ENCODE assay signal across 1 cellular context in the genomic region with DNA sequence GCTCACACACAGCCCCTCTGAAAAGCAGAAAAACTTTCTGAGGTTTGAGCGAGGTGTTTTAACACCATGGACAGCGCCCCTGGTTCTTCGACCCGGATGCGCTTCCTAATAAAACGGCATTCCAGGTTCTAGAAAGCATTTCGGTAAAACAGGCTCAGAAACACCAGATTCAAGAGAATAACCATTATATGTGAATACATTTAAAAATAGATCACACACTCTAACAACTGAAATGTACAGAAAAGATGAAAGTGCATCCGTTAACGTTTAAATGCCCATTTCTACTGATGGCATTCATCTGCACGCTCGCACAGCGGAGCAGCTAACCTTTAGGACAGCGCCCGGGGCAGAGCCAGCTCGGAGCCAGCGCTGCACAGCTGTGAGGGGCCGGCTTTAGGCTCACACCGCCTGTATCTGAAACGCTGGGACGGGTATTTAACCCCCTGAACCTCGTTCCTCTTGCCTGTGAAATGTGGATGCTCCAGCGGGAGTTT.
A peak's percentile ranks its signal among the peaks of the same experiment; 100 is the strongest.
TF ChIP-seq lines count a peak whose summit lies in the region.

No MANE protein-coding gene starts in this region.

TF ChIP-seq in HepG2, 621 proteins besides CTCF, POLR2A, EP300 and RAD21 (continued from another document and continues in another):
- TF ChIP-seq, protein P1, sequence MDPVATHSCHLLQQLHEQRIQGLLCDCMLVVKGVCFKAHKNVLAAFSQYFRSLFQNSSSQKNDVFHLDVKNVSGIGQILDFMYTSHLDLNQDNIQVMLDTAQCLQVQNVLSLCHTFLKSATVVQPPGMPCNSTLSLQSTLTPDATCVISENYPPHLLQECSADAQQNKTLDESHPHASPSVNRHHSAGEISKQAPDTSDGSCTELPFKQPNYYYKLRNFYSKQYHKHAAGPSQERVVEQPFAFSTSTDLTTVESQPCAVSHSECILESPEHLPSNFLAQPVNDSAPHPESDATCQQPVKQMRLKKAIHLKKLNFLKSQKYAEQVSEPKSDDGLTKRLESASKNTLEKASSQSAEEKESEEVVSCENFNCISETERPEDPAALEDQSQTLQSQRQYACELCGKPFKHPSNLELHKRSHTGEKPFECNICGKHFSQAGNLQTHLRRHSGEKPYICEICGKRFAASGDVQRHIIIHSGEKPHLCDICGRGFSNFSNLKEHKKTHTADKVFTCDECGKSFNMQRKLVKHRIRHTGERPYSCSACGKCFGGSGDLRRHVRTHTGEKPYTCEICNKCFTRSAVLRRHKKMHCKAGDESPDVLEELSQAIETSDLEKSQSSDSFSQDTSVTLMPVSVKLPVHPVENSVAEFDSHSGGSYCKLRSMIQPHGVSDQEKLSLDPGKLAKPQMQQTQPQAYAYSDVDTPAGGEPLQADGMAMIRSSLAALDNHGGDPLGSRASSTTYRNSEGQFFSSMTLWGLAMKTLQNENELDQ (CRISPR knock-in tag; IDR thresholded peaks at IDR 0.05; ENCODE audit: borderline replicate concordance) = peak; percentile 92; the same call in 1 of the 2 replicates
- TF ChIP-seq TCF7 (IDR thresholded peaks at IDR 0.05; ENCODE audit: low read depth) = no peak
- no peak for TF ChIP-seq TCF12 (IDR thresholded peaks at IDR 0.05)
- no peak for TF ChIP-seq TCF12 (CRISPR knock-in tag; IDR thresholded peaks at IDR 0.05)
- TF ChIP-seq, protein P2, sequence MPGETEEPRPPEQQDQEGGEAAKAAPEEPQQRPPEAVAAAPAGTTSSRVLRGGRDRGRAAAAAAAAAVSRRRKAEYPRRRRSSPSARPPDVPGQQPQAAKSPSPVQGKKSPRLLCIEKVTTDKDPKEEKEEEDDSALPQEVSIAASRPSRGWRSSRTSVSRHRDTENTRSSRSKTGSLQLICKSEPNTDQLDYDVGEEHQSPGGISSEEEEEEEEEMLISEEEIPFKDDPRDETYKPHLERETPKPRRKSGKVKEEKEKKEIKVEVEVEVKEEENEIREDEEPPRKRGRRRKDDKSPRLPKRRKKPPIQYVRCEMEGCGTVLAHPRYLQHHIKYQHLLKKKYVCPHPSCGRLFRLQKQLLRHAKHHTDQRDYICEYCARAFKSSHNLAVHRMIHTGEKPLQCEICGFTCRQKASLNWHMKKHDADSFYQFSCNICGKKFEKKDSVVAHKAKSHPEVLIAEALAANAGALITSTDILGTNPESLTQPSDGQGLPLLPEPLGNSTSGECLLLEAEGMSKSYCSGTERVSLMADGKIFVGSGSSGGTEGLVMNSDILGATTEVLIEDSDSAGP (CRISPR knock-in tag; IDR thresholded peaks at IDR 0.05; ENCODE audit: borderline replicate concordance) = no peak
- TF ChIP-seq HNRNPK (IDR thresholded peaks at IDR 0.05; ENCODE audit: low read depth, low read length, poor library complexity, severe bottlenecking) = no peak
- TF ChIP-seq MIXL1 (CRISPR knock-in tag; IDR thresholded peaks at IDR 0.05) = peak; percentile 84
- no peak for TF ChIP-seq NCOR1 (IDR thresholded peaks at IDR 0.05; ENCODE audit: borderline replicate concordance, low read length)
- TF ChIP-seq DPF2 (CRISPR knock-in tag; IDR thresholded peaks at IDR 0.05; ENCODE audit: borderline replicate concordance, low read depth) = no peak
- no peak for TF ChIP-seq NCOA1 (CRISPR knock-in tag; IDR thresholded peaks at IDR 0.05)
- TF ChIP-seq SOX5 (CRISPR knock-in tag; IDR thresholded peaks at IDR 0.05; ENCODE audit: borderline replicate concordance) = peak; percentile 42; the same call in 1 of the 2 replicates
- peak; percentile 62; the same call in 1 of the 2 replicates for TF ChIP-seq SALL1 (CRISPR knock-in tag; IDR thresholded peaks at IDR 0.05)
- TF ChIP-seq ZBTB21 (CRISPR knock-in tag; IDR thresholded peaks at IDR 0.05) = peak; percentile 28; the same call in 1 of the 2 replicates
- TF ChIP-seq EZH2 (conservative IDR thresholded peaks at IDR 0.05; ENCODE audit: low read depth, low read length) = no peak
- no peak for TF ChIP-seq TRIM24 (CRISPR knock-in tag; IDR thresholded peaks at IDR 0.05)
- no peak for TF ChIP-seq PITX1 (CRISPR knock-in tag; IDR thresholded peaks at IDR 0.05)
- TF ChIP-seq ZNF672 (CRISPR knock-in tag; IDR thresholded peaks at IDR 0.05) = no peak
- TF ChIP-seq HDAC1 (CRISPR knock-in tag; IDR thresholded peaks at IDR 0.05) = peak; percentile 37; the same call in 1 of the 2 replicates
- no peak for TF ChIP-seq EED (CRISPR knock-in tag; IDR thresholded peaks at IDR 0.05)
- TF ChIP-seq, protein P3, sequence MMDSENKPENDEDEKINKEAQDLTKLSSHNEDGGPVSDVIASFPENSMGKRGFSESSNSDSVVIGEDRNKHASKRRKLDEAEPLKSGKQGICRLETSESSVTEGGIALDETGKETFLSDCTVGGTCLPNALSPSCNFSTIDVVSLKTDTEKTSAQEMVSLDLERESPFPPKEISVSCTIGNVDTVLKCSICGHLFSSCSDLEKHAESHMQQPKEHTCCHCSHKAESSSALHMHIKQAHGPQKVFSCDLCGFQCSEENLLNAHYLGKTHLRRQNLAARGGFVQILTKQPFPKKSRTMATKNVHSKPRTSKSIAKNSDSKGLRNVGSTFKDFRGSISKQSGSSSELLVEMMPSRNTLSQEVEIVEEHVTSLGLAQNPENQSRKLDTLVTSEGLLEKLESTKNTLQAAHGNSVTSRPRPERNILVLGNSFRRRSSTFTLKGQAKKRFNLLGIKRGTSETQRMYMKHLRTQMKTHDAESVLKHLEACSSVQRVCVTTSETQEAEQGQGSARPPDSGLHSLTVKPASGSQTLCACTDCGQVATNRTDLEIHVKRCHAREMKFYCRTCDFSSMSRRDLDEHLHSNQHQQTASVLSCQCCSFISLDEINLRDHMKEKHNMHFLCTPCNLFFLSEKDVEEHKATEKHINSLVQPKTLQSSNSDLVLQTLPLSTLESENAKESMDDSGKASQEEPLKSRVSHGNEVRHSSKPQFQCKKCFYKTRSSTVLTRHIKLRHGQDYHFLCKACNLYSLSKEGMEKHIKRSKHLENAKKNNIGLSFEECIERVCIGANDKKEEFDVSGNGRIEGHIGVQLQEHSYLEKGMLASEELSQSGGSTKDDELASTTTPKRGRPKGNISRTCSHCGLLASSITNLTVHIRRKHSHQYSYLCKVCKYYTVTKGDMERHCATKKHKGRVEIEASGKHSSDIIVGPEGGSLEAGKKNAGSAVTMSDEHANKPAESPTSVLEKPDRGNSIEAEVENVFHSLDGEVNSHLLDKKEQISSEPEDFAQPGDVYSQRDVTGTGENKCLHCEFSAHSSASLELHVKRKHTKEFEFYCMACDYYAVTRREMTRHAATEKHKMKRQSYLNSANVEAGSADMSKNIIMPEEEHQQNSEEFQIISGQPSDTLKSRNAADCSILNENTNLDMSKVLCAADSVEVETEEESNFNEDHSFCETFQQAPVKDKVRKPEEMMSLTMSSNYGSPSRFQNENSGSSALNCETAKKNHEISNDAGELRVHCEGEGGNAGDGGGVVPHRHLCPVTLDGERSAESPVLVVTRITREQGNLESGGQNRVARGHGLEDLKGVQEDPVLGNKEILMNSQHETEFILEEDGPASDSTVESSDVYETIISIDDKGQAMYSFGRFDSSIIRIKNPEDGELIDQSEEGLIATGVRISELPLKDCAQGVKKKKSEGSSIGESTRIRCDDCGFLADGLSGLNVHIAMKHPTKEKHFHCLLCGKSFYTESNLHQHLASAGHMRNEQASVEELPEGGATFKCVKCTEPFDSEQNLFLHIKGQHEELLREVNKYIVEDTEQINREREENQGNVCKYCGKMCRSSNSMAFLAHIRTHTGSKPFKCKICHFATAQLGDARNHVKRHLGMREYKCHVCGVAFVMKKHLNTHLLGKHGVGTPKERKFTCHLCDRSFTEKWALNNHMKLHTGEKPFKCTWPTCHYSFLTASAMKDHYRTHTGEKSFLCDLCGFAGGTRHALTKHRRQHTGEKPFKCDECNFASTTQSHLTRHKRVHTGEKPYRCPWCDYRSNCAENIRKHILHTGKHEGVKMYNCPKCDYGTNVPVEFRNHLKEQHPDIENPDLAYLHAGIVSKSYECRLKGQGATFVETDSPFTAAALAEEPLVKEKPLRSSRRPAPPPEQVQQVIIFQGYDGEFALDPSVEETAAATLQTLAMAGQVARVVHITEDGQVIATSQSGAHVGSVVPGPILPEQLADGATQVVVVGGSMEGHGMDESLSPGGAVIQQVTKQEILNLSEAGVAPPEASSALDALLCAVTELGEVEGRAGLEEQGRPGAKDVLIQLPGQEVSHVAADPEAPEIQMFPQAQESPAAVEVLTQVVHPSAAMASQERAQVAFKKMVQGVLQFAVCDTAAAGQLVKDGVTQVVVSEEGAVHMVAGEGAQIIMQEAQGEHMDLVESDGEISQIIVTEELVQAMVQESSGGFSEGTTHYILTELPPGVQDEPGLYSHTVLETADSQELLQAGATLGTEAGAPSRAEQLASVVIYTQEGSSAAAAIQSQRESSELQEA (CRISPR knock-in tag; IDR thresholded peaks at IDR 0.05; ENCODE audit: not compliant biosample characterization) = no peak
- TF ChIP-seq, protein P4, sequence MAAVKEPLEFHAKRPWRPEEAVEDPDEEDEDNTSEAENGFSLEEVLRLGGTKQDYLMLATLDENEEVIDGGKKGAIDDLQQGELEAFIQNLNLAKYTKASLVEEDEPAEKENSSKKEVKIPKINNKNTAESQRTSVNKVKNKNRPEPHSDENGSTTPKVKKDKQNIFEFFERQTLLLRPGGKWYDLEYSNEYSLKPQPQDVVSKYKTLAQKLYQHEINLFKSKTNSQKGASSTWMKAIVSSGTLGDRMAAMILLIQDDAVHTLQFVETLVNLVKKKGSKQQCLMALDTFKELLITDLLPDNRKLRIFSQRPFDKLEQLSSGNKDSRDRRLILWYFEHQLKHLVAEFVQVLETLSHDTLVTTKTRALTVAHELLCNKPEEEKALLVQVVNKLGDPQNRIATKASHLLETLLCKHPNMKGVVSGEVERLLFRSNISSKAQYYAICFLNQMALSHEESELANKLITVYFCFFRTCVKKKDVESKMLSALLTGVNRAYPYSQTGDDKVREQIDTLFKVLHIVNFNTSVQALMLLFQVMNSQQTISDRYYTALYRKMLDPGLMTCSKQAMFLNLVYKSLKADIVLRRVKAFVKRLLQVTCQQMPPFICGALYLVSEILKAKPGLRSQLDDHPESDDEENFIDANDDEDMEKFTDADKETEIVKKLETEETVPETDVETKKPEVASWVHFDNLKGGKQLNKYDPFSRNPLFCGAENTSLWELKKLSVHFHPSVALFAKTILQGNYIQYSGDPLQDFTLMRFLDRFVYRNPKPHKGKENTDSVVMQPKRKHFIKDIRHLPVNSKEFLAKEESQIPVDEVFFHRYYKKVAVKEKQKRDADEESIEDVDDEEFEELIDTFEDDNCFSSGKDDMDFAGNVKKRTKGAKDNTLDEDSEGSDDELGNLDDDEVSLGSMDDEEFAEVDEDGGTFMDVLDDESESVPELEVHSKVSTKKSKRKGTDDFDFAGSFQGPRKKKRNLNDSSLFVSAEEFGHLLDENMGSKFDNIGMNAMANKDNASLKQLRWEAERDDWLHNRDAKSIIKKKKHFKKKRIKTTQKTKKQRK (IDR thresholded peaks at IDR 0.05; ENCODE audit: low read length) = no peak
- TF ChIP-seq STAG1 (CRISPR knock-in tag; IDR thresholded peaks at IDR 0.05) = no peak
- TF ChIP-seq, protein P5, sequence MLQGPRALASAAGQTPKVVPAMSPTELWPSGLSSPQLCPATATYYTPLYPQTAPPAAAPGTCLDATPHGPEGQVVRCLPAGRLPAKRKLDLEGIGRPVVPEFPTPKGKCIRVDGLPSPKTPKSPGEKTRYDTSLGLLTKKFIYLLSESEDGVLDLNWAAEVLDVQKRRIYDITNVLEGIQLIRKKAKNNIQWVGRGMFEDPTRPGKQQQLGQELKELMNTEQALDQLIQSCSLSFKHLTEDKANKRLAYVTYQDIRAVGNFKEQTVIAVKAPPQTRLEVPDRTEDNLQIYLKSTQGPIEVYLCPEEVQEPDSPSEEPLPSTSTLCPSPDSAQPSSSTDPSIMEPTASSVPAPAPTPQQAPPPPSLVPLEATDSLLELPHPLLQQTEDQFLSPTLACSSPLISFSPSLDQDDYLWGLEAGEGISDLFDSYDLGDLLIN (CRISPR knock-in tag; IDR thresholded peaks at IDR 0.05; ENCODE audit: borderline replicate concordance) = no peak
- peak; percentile 72 for TF ChIP-seq HDAC2 (CRISPR knock-in tag; IDR thresholded peaks at IDR 0.05)
- no peak for TF ChIP-seq SIN3B (IDR thresholded peaks at IDR 0.05; ENCODE audit: low read length)
- TF ChIP-seq, protein P6, sequence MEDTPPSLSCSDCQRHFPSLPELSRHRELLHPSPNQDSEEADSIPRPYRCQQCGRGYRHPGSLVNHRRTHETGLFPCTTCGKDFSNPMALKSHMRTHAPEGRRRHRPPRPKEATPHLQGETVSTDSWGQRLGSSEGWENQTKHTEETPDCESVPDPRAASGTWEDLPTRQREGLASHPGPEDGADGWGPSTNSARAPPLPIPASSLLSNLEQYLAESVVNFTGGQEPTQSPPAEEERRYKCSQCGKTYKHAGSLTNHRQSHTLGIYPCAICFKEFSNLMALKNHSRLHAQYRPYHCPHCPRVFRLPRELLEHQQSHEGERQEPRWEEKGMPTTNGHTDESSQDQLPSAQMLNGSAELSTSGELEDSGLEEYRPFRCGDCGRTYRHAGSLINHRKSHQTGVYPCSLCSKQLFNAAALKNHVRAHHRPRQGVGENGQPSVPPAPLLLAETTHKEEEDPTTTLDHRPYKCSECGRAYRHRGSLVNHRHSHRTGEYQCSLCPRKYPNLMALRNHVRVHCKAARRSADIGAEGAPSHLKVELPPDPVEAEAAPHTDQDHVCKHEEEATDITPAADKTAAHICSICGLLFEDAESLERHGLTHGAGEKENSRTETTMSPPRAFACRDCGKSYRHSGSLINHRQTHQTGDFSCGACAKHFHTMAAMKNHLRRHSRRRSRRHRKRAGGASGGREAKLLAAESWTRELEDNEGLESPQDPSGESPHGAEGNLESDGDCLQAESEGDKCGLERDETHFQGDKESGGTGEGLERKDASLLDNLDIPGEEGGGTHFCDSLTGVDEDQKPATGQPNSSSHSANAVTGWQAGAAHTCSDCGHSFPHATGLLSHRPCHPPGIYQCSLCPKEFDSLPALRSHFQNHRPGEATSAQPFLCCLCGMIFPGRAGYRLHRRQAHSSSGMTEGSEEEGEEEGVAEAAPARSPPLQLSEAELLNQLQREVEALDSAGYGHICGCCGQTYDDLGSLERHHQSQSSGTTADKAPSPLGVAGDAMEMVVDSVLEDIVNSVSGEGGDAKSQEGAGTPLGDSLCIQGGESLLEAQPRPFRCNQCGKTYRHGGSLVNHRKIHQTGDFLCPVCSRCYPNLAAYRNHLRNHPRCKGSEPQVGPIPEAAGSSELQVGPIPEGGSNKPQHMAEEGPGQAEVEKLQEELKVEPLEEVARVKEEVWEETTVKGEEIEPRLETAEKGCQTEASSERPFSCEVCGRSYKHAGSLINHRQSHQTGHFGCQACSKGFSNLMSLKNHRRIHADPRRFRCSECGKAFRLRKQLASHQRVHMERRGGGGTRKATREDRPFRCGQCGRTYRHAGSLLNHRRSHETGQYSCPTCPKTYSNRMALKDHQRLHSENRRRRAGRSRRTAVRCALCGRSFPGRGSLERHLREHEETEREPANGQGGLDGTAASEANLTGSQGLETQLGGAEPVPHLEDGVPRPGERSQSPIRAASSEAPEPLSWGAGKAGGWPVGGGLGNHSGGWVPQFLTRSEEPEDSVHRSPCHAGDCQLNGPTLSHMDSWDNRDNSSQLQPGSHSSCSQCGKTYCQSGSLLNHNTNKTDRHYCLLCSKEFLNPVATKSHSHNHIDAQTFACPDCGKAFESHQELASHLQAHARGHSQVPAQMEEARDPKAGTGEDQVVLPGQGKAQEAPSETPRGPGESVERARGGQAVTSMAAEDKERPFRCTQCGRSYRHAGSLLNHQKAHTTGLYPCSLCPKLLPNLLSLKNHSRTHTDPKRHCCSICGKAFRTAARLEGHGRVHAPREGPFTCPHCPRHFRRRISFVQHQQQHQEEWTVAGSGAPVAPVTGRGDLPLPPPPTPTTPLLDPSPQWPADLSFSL (CRISPR knock-in tag; IDR thresholded peaks at IDR 0.05) = no peak
- no peak for TF ChIP-seq ZNF350 (CRISPR knock-in tag; IDR thresholded peaks at IDR 0.05; ENCODE audit: borderline replicate concordance, low read depth)
- no peak for TF ChIP-seq ZNF776 (CRISPR knock-in tag; IDR thresholded peaks at IDR 0.05)
